1 cellular context compared by ENCODE assay signal in genomic region chr7:140696679-140697446, GRCh38.
TF ChIP-seq lines count a peak whose summit lies in the region.

NDUFB2 (plus strand) TSS chr7:140696708; CDS start chr7:140696745, 37 bp downstream.

TF ChIP-seq in HepG2, 621 proteins besides CTCF, POLR2A, EP300 and RAD21 (continued from another document and continues in another):
- TF ChIP-seq, protein P1, sequence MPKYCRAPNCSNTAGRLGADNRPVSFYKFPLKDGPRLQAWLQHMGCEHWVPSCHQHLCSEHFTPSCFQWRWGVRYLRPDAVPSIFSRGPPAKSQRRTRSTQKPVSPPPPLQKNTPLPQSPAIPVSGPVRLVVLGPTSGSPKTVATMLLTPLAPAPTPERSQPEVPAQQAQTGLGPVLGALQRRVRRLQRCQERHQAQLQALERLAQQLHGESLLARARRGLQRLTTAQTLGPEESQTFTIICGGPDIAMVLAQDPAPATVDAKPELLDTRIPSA (CRISPR knock-in tag; IDR thresholded peaks at IDR 0.05; ENCODE audit: borderline replicate concordance), result no peak
- TF ChIP-seq ELF3 (CRISPR knock-in tag; IDR thresholded peaks at IDR 0.05) (0 out of 2 replicates have a peak, but pooled peaks have one; percentile 30), PITX1 (CRISPR knock-in tag; IDR thresholded peaks at IDR 0.05) (peak; percentile 43; the same call in 1 of the 2 replicates), ZNF619 (CRISPR knock-in tag; IDR thresholded peaks at IDR 0.05) (no peak; the same call in 1 of the 2 replicates), ZBTB7A (CRISPR knock-in tag; IDR thresholded peaks at IDR 0.05) (no peak), ZSCAN31 (CRISPR knock-in tag; IDR thresholded peaks at IDR 0.05; ENCODE audit: low read depth) (no peak), TCF7 (IDR thresholded peaks at IDR 0.05; ENCODE audit: low read depth) (no peak), SNAPC5 (CRISPR knock-in tag; IDR thresholded peaks at IDR 0.05; ENCODE audit: borderline replicate concordance) (peak; percentile 67; the same call in 1 of the 2 replicates), GTF2F1 (IDR thresholded peaks at IDR 0.05; ENCODE audit: low read length) (no peak), ZNF879 (CRISPR knock-in tag; IDR thresholded peaks at IDR 0.05) (no peak; the same call in 1 of the 2 replicates), TRIM24 (CRISPR knock-in tag; IDR thresholded peaks at IDR 0.05) (no peak), ZNF460 (CRISPR knock-in tag; IDR thresholded peaks at IDR 0.05; ENCODE audit: borderline replicate concordance) (peak; percentile 36; the same call in 1 of the 2 replicates), MIXL1 (CRISPR knock-in tag; IDR thresholded peaks at IDR 0.05) (no peak; the same call in 1 of the 2 replicates), RAD51 (IDR thresholded peaks at IDR 0.05; ENCODE audit: borderline replicate concordance) (no peak), KDM5A (IDR thresholded peaks at IDR 0.05; ENCODE audit: borderline replicate concordance, low read length) (peak; percentile 58; the same call in 1 of the 2 replicates), ZNF18 (CRISPR knock-in tag; IDR thresholded peaks at IDR 0.05; ENCODE audit: insufficient replicate concordance) (peak; percentile 75), U2AF2 (IDR thresholded peaks at IDR 0.05; ENCODE audit: low read depth, low read length) (no peak), MIER3 (CRISPR knock-in tag; IDR thresholded peaks at IDR 0.05; ENCODE audit: borderline replicate concordance) (no peak), HDAC1 (CRISPR knock-in tag; IDR thresholded peaks at IDR 0.05) (peak; percentile 89), SIN3A (IDR thresholded peaks at IDR 0.05; ENCODE audit: borderline replicate concordance, low read depth, low read length) (0 out of 2 replicates have a peak, but pooled peaks have one; percentile 35), SRSF4 (IDR thresholded peaks at IDR 0.05; ENCODE audit: low read depth, low read length, poor library complexity, severe bottlenecking) (no peak), MAF1 (CRISPR knock-in tag; IDR thresholded peaks at IDR 0.05; ENCODE audit: borderline replicate concordance) (no peak; the same call in none of the 2 replicates), PAXIP1 (CRISPR knock-in tag; conservative IDR thresholded peaks at IDR 0.05) (peak; percentile 48), NAIF1 (CRISPR knock-in tag; IDR thresholded peaks at IDR 0.05; ENCODE audit: borderline replicate concordance) (peak; percentile 56; the same call in 1 of the 2 replicates), FOXK1 (CRISPR knock-in tag; IDR thresholded peaks at IDR 0.05; ENCODE audit: borderline replicate concordance, low read depth) (peak; percentile 47; the same call in 1 of the 2 replicates), MYNN (CRISPR knock-in tag; IDR thresholded peaks at IDR 0.05; ENCODE audit: low read depth) (peak; percentile 37; the same call in 1 of the 2 replicates), AFF4 (CRISPR knock-in tag; IDR thresholded peaks at IDR 0.05) (no peak; the same call in 1 of the 2 replicates), NR2C2 (CRISPR knock-in tag; IDR thresholded peaks at IDR 0.05; ENCODE audit: borderline replicate concordance) (peak; percentile 91), PAX8 (CRISPR knock-in tag; IDR thresholded peaks at IDR 0.05; ENCODE audit: borderline replicate concordance) (peak; percentile 90; the same call in 1 of the 2 replicates), ZNF33B (CRISPR knock-in tag; IDR thresholded peaks at IDR 0.05) (0 out of 2 replicates have a peak, but pooled peaks have one; percentile 16), HOXA3 (CRISPR knock-in tag; IDR thresholded peaks at IDR 0.05) (peak; percentile 78), ZNF549 (CRISPR knock-in tag; IDR thresholded peaks at IDR 0.05) (no peak), MYC (CRISPR knock-in tag; IDR thresholded peaks at IDR 0.05; ENCODE audit: borderline replicate concordance) (peak; percentile 93), YY1 (IDR thresholded peaks at IDR 0.05; ENCODE audit: insufficient read depth, insufficient replicate concordance, low read depth, low read length) (no peak), HMGA1 (CRISPR knock-in tag; conservative IDR thresholded peaks at IDR 0.05) (no peak), ZNF329 (CRISPR knock-in tag; IDR thresholded peaks at IDR 0.05; ENCODE audit: low read depth) (peak; percentile 36; the same call in 1 of the 2 replicates), ZFY (CRISPR knock-in tag; IDR thresholded peaks at IDR 0.05) (peak; percentile 100), RNF219 (CRISPR knock-in tag; IDR thresholded peaks at IDR 0.05) (no peak), CEBPB (IDR thresholded peaks at IDR 0.05; ENCODE audit: borderline replicate concordance, low read depth, low read length) (no peak), ZSCAN12 (CRISPR knock-in tag; IDR thresholded peaks at IDR 0.05) (peak; percentile 65; the same call in 1 of the 2 replicates), ZNF12 (CRISPR knock-in tag; IDR thresholded peaks at IDR 0.05) (0 out of 2 replicates have a peak, but pooled peaks have one; percentile 18), TCF7L2 (IDR thresholded peaks at IDR 0.05; ENCODE audit: low read depth, low read length) (no peak)
- TF ChIP-seq, protein P2, sequence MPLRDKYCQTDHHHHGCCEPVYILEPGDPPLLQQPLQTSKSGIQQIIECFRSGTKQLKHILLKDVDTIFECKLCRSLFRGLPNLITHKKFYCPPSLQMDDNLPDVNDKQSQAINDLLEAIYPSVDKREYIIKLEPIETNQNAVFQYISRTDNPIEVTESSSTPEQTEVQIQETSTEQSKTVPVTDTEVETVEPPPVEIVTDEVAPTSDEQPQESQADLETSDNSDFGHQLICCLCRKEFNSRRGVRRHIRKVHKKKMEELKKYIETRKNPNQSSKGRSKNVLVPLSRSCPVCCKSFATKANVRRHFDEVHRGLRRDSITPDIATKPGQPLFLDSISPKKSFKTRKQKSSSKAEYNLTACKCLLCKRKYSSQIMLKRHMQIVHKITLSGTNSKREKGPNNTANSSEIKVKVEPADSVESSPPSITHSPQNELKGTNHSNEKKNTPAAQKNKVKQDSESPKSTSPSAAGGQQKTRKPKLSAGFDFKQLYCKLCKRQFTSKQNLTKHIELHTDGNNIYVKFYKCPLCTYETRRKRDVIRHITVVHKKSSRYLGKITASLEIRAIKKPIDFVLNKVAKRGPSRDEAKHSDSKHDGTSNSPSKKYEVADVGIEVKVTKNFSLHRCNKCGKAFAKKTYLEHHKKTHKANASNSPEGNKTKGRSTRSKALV (CRISPR knock-in tag; IDR thresholded peaks at IDR 0.05), result no peak
- TF ChIP-seq, protein P3, sequence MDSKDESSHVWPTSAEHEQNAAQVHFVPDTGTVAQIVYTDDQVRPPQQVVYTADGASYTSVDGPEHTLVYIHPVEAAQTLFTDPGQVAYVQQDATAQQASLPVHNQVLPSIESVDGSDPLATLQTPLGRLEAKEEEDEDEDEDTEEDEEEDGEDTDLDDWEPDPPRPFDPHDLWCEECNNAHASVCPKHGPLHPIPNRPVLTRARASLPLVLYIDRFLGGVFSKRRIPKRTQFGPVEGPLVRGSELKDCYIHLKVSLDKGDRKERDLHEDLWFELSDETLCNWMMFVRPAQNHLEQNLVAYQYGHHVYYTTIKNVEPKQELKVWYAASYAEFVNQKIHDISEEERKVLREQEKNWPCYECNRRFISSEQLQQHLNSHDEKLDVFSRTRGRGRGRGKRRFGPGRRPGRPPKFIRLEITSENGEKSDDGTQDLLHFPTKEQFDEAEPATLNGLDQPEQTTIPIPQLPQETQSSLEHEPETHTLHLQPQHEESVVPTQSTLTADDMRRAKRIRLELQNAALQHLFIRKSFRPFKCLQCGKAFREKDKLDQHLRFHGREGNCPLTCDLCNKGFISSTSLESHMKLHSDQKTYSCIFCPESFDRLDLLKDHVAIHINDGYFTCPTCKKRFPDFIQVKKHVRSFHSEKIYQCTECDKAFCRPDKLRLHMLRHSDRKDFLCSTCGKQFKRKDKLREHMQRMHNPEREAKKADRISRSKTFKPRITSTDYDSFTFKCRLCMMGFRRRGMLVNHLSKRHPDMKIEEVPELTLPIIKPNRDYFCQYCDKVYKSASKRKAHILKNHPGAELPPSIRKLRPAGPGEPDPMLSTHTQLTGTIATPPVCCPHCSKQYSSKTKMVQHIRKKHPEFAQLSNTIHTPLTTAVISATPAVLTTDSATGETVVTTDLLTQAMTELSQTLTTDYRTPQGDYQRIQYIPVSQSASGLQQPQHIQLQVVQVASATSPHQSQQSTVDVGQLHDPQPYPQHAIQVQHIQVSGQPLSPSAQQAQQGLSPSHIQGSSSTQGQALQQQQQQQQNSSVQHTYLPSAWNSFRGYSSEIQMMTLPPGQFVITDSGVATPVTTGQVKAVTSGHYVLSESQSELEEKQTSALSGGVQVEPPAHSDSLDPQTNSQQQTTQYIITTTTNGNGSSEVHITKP (CRISPR knock-in tag; IDR thresholded peaks at IDR 0.05; ENCODE audit: low read depth), result peak; percentile 72; the same call in 1 of the 2 replicates
- TF ChIP-seq, protein P4, sequence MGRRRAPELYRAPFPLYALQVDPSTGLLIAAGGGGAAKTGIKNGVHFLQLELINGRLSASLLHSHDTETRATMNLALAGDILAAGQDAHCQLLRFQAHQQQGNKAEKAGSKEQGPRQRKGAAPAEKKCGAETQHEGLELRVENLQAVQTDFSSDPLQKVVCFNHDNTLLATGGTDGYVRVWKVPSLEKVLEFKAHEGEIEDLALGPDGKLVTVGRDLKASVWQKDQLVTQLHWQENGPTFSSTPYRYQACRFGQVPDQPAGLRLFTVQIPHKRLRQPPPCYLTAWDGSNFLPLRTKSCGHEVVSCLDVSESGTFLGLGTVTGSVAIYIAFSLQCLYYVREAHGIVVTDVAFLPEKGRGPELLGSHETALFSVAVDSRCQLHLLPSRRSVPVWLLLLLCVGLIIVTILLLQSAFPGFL (CRISPR knock-in tag; IDR thresholded peaks at IDR 0.05), result no peak
